8 cellular contexts compared by ENCODE assay signal in genomic region chr12:118357327-118358007, GRCh38. TPM values are rescaled to one million over a fixed set of nuclear protein-coding genes. Genes with fewer than 3 reads are reported as not detected.
A peak's percentile ranks its signal among the peaks of the same experiment; 100 is the strongest.
DNase-seq lines count a peak whose midpoint lies in the region; ATAC-seq and TF ChIP-seq lines count a peak whose summit lies in the region.

No MANE protein-coding gene starts in this region.

- in situ Hi-C loops in GM13976 (cut with MboI; ENCODE audit: low sequenced_read_pairs, unreplicated experiment) = no loop called here

- peak overlapping the region; percentile 17 for H2AFZ ChIP-seq in HCT116 (ENCODE audit: low read depth, low read length, poor library complexity, severe bottlenecking)

- H3K4me1 ChIP-seq in HCT116 (ENCODE audit: control insufficient read depth in 1 of 2, insufficient read depth in 2 of 2, low read length in 2 of 2) = peaks cover 22 to 30% of the 10 kb centered on the region in 2 experiments
- H3K4me1 ChIP-seq in heart left ventricle = peaks cover 0 to 76% (median 13%) of the 10 kb centered on the region in 12 donors

- H3K36me3 ChIP-seq in HCT116 (ENCODE audit: control insufficient read depth in 1 of 2, insufficient read depth in 2 of 2, low read length in 2 of 2) = no peaks in the 10 kb centered on the region
- H3K36me3 ChIP-seq in heart left ventricle = no peaks in the 10 kb centered on the region

- TF ChIP-seq POLR2A in HCT116 (IDR thresholded peaks at IDR 0.05; ENCODE audit: borderline replicate concordance, extremely low read depth, insufficient read depth, insufficient read length) (no peak), heart left ventricle (IDR thresholded peaks at IDR 0.05) (no peak)

- CTCF ChIA-PET in HCT116 (lab: Charles Lee) = interaction anchor here (0.6 to 3.1 kb wide), 12 partner anchors 8 to 500 kb away, joined by 3 to 31 read pairs (median 4); partner anchors contain the start of gene SUDS3

- H3K4me2 ChIP-seq in HCT116 (ENCODE audit: low read length) = peak overlapping the region; percentile 43

- ATAC-seq in HCT116 (peak; percentile 60; the same call in 1 of the 2 replicates), heart left ventricle (peak in 3 of 4 donors; percentile 71 to 88 (median 87)), HG02840 (IDR thresholded peaks at IDR 0.05; ENCODE audit: low FRiP score, unreplicated experiment) (no peak)

- no peaks in the 10 kb centered on the region for H4K20me1 ChIP-seq in HCT116 (ENCODE audit: insufficient read depth)

- 0 out of 2 replicates have a peak, but pooled peaks have one; percentile 16 for TF ChIP-seq RAD21 in HCT116 (IDR thresholded peaks at IDR 0.05; ENCODE audit: low read depth)

- no peaks in the 10 kb centered on the region for H3K9me3 ChIP-seq in HCT116 (ENCODE audit: control insufficient read depth in 1 of 2, insufficient read depth in 1 of 2, low read depth in 1 of 2, low read length in 2 of 2)
- no peaks in the 10 kb centered on the region for H3K9me3 ChIP-seq in heart left ventricle

- POLR2A ChIA-PET in HCT116 (lab: Charles Lee) = interaction anchor here (1.0 to 1.5 kb wide), 4 partner anchors 10 to 222 kb away, joined by 3 to 4 read pairs (median 4); partner anchors contain the start of genes PEBP1, SUDS3 and TAOK3

- no peaks in the 10 kb centered on the region for H3K9me2 ChIP-seq in HCT116 (ENCODE audit: insufficient read depth)

- peak overlapping the region in 1 of 2 experiments; percentile 2; a peak in 1 of 4 replicates for H3K4me3 ChIP-seq in HCT116 (replicated peaks in 1 of 2; ENCODE audit: low read depth in 1 of 2, low read length in 2 of 2)
- H3K4me3 ChIP-seq in heart left ventricle = peak overlapping the region in 1 of 12 donors; percentile 45

- DNase-seq in GM13976 (ENCODE audit: low spot score) = peak; percentile 62
- peak; percentile 63 for DNase-seq in HCT116 (ENCODE audit: low read depth, low spot score)
- peak; percentile 87 for DNase-seq in NOMO-1 treated with DMSO at 0.1 percent for 48 hours (lab: John Stamatoyannopoulos, UW; ENCODE audit: unreplicated experiment)
- peak; percentile 38 for DNase-seq in activated gamma-delta T cell treated with anti-CD3 and anti-CD28 coated beads, Interleukin-2, amount 50 U/mL, for 16 hours (ENCODE audit: low read depth)
- peak in 2 of 5 donors; percentile 51 to 66 for DNase-seq in heart left ventricle
- DNase-seq in stimulated activated CD4-positive, alpha-beta T cell treated with anti-CD3 and anti-CD28 coated beads, Interleukin-2, amount 100 ng/mL, for 48 hours = peak; percentile 34 to 43
- DNase-seq in mesenteric fat pad (ENCODE audit: low spot score) = no peak

- BruUV-seq in HCT116 (replicated peaks; lab: Mats Ljungman, UMichigan) = no TSS peak

- H3K27ac ChIP-seq in HCT116 (ENCODE audit: low read depth, low read length) (no peak overlapping the region), heart left ventricle (peak overlapping the region in 9 of 12 donors; percentile 4 to 86 (median 31))

- no peak overlapping the region for H3K9ac ChIP-seq in HCT116 (ENCODE audit: low read length)

- TF ChIP-seq CTCF in GM13976 (IDR thresholded peaks at IDR 0.05; ENCODE audit: borderline replicate concordance, control extremely low read depth, extremely low read depth, insufficient read depth, missing control alignments) (no peak), HCT116 (IDR thresholded peaks at IDR 0.05 in 2 of 3, conservative IDR thresholded peaks at IDR 0.05 in 1 of 3; ENCODE audit: borderline replicate concordance in 1 of 3, insufficient read depth in 1 of 3, low read depth in 2 of 3, low read length in 2 of 3) (peak in 2 of 3 experiments; percentile 18 to 51; a peak in 2 of 6 replicates), heart left ventricle (IDR thresholded peaks at IDR 0.05) (peak in 1 of 12 donors; percentile 15)

- 33 to 37% (median 35%) methylated on average over 6 of the region's 6 CpGs for WGBS in heart left ventricle, 4 donors

- H3K27me3 ChIP-seq in HCT116 (ENCODE audit: insufficient read depth, low read length) = no peaks in the 10 kb centered on the region
- no peaks in the 10 kb centered on the region for H3K27me3 ChIP-seq in heart left ventricle

- intact Hi-C loops in HCT116 (cut with micrococcal nuclease) (loop anchor here (2.0 kb wide), 1 partner anchor 203 kb away; no protein-coding TSS in a partner anchor), heart left ventricle (cut with DNase I) (no loop called here)

- no peaks in the 10 kb centered on the region for H3K79me2 ChIP-seq in HCT116 (ENCODE audit: insufficient read depth, low read length)

- RAD21 ChIA-PET in HCT116 (lab: Charles Lee; ENCODE audit: low non-redundant PET in 1 of 2, low total read pairs in 2 of 2, uncharacterized antibody in 2 of 2, unreplicated experiment in 2 of 2) = no interaction called here

TF ChIP-seq in HCT116, 20 proteins besides CTCF, POLR2A, EP300 and RAD21:
- TF ChIP-seq MAX (IDR thresholded peaks at IDR 0.05) = peak; percentile 48
- no peak for TF ChIP-seq POLR2AphosphoS5 (IDR thresholded peaks at IDR 0.05; ENCODE audit: low read depth, low read length)
- peak; percentile 29; the same call in 1 of the 2 replicates for TF ChIP-seq CEBPB (IDR thresholded peaks at IDR 0.05; ENCODE audit: low read depth)
- TF ChIP-seq EGR1 (IDR thresholded peaks at IDR 0.05; ENCODE audit: low read depth) = 0 out of 2 replicates have a peak, but pooled peaks have one; percentile 11
- peak; percentile 21; the same call in 1 of the 2 replicates for TF ChIP-seq CBX3 (IDR thresholded peaks at IDR 0.05; ENCODE audit: low read depth)
- TF ChIP-seq SP1 (IDR thresholded peaks at IDR 0.05; ENCODE audit: low read depth) = peak; percentile 41; the same call in 1 of the 2 replicates
- TF ChIP-seq SRF (IDR thresholded peaks at IDR 0.05; ENCODE audit: low read depth) = no peak

RNA-seq across cellular contexts. Expression of gene TAOK3, which starts 15.2 kb away (rescaled TPM):
- total RNA-seq in HCT116 (2021; ENCODE audit: unreplicated experiment) (10.5 TPM), heart left ventricle (10 to 100 TPM; 11.8 to 26.6 (median 22.2) TPM), mesenteric fat pad (42.9 TPM)
- 7.7 and 10.2 TPM in 2 replicates for polyA plus RNA-seq in HCT116 (2012)
- 10 to 100 TPM; 13.0 to 14.4 TPM for polyA plus RNA-seq in heart left ventricle

RNA-seq across cellular contexts. Expression of gene SUDS3, which starts 18.9 kb away (rescaled TPM):
- total RNA-seq in HCT116 (2021; ENCODE audit: unreplicated experiment) = 32.3 TPM
- 10.9 and 14.0 TPM in 2 replicates for polyA plus RNA-seq in HCT116 (2012)
- 10 to 100 TPM; 18.8 to 32.1 (median 21.8) TPM for total RNA-seq in heart left ventricle
- 10 to 100 TPM in 1 of 2 donors, 1 to 10 TPM in 1; 8.0 to 16.8 TPM for polyA plus RNA-seq in heart left ventricle
- 22.7 TPM for total RNA-seq in mesenteric fat pad
